In genomic region chr17:49717371-49717841, GRCh38 we compare ENCODE assay signal across 14 cellular contexts. TPM values are rescaled to one million over a fixed set of nuclear protein-coding genes. Genes with fewer than 3 reads are reported as not detected.
DNase-seq lines count a peak whose midpoint lies in the region; ATAC-seq and TF ChIP-seq lines count a peak whose summit lies in the region.
"Had no signal": no experiment of that assay in that cellular context is flagged by ENCODE, and none has a peak within 500 bp of the region (broad histone marks: within the 10 kb centered on the region; RNA-seq: fewer than 3 reads in every experiment).

No MANE protein-coding gene starts in this region.

- H3K9me3 Mint-ChIP-seq in activated naive CD8-positive, alpha-beta T cell treated with anti-CD3 and anti-CD28 coated beads for 36 hours, result no peaks in the 10 kb centered on the region
- H3K9me3 Mint-ChIP-seq: GM23338 had no signal

- no peak for TF ChIP-seq CTCF in hepatocyte (IDR thresholded peaks at IDR 0.05; ENCODE audit: poor library complexity)

- H3K9ac ChIP-seq in stomach smooth muscle (ENCODE audit: low read length in 2 of 2), result no peak overlapping the region

- H3K27me3 Mint-ChIP-seq in activated naive CD8-positive, alpha-beta T cell treated with anti-CD3 and anti-CD28 coated beads for 36 hours, result no peaks in the 10 kb centered on the region
- H3K27me3 Mint-ChIP-seq: B cell had no signal

- H3K36me3 ChIP-seq in hepatocyte (replicated peaks; ENCODE audit: insufficient read depth, low read depth) (no peaks in the 10 kb centered on the region), stomach smooth muscle (ENCODE audit: control insufficient read depth in 2 of 2, insufficient read depth in 2 of 2, low read length in 2 of 2) (peaks cover 47 to 62% of the 10 kb centered on the region in 2 donors)

- 95% methylated on average over 9 of the region's 9 CpGs for WGBS in hepatocyte (ENCODE audit: low lambda C conversion rate, missing lambda C conversion rate)

- H2AFZ ChIP-seq in hepatocyte, result no peak overlapping the region
- H2AFZ ChIP-seq: GM23338 had no signal

- no peak for ATAC-seq in GM19463 (IDR thresholded peaks at IDR 0.05; ENCODE audit: unreplicated experiment)
- ATAC-seq: GM23338, lower lobe of right lung had no signal

- H3K27ac ChIP-seq in hepatocyte (peak overlapping the region; percentile 9), stomach smooth muscle (ENCODE audit: low read length) (peak overlapping the region; percentile 24)
- H3K27ac ChIP-seq: lower lobe of right lung had no signal

- H3K4me3 ChIP-seq in hepatocyte, result no peak overlapping the region
- no peak overlapping the region for H3K4me3 ChIP-seq in stomach smooth muscle (ENCODE audit: low read length in 2 of 2)
- H3K4me3 ChIP-seq: GM23338, lower lobe of right lung had no signal

- H3K36me3 Mint-ChIP-seq in activated naive CD8-positive, alpha-beta T cell treated with anti-CD3 and anti-CD28 coated beads for 36 hours, result peaks cover 39% of the 10 kb centered on the region

- no peaks in the 10 kb centered on the region for H3K27me3 ChIP-seq in hepatocyte
- H3K27me3 ChIP-seq in stomach smooth muscle (ENCODE audit: control insufficient read depth in 1 of 2, insufficient read depth in 2 of 2, low read length in 2 of 2), result no peaks in the 10 kb centered on the region

- no peaks in the 10 kb centered on the region for H4K20me1 ChIP-seq in hepatocyte (ENCODE audit: insufficient read depth, poor library complexity, severe bottlenecking)

- H3K4me3 Mint-ChIP-seq in activated naive CD8-positive, alpha-beta T cell treated with anti-CD3 and anti-CD28 coated beads for 36 hours, result peak overlapping the region; percentile 10
- H3K4me3 Mint-ChIP-seq: B cell, GM23338 had no signal

- H3K27ac Mint-ChIP-seq in activated naive CD8-positive, alpha-beta T cell treated with anti-CD3 and anti-CD28 coated beads for 36 hours, result peak overlapping the region; percentile 98
- H3K27ac Mint-ChIP-seq: GM23338 had no signal

- no peak overlapping the region for H3K4me2 ChIP-seq in hepatocyte
- H3K4me2 ChIP-seq: GM23338 had no signal

- peak; percentile 53 for DNase-seq in stimulated activated CD4-positive, alpha-beta T cell treated with anti-CD3 and anti-CD28 coated beads, Interleukin-1b, Interleukin-23, amount 100 ng/mL, for 48 hours
- DNase-seq in stimulated activated CD4-positive, alpha-beta T cell treated with anti-CD3 and anti-CD28 coated beads, Interleukin-12 subunit alpha, Interleukin-12 subunit beta, amount 100 ng/mL, for 4 hours, result no peak
- DNase-seq in activated naive CD8-positive, alpha-beta T cell treated with anti-CD3 and anti-CD28 coated beads for 36 hours, result peak; percentile 65
- DNase-seq in hepatocyte (ENCODE audit: low spot score), result no peak
- DNase-seq in NCI-H524 (lab: John Stamatoyannopoulos, UW), result no peak
- no peak for DNase-seq in NCI-H2171 treated with DMSO at 0.1 percent for 48 hours (lab: John Stamatoyannopoulos, UW)
- DNase-seq: activated gamma-delta T cell, lower lobe of right lung, NCI-H1694 treated with DMSO at 0.1 percent for 48 hours, posterior cingulate gyrus had no signal

- no peaks in the 10 kb centered on the region for H3K9me2 ChIP-seq in hepatocyte (replicated peaks; ENCODE audit: insufficient read depth)

- no peaks in the 10 kb centered on the region for H3K79me2 ChIP-seq in hepatocyte

- peaks cover 3% of the 10 kb centered on the region for H3K4me1 ChIP-seq in hepatocyte (ENCODE audit: insufficient read depth)
- H3K4me1 ChIP-seq in stomach smooth muscle (ENCODE audit: control insufficient read depth, insufficient read depth, low read length), result peaks cover 18% of the 10 kb centered on the region
- H3K4me1 ChIP-seq: lower lobe of right lung had no signal

- H3K9me3 ChIP-seq in hepatocyte (ENCODE audit: low read depth) (no peaks in the 10 kb centered on the region), stomach smooth muscle (ENCODE audit: control insufficient read depth in 2 of 2, low read length in 2 of 2) (no peaks in the 10 kb centered on the region)
- H3K9me3 ChIP-seq: lower lobe of right lung had no signal

- H3K4me1 Mint-ChIP-seq in activated naive CD8-positive, alpha-beta T cell treated with anti-CD3 and anti-CD28 coated beads for 36 hours, result peaks cover 42% of the 10 kb centered on the region
- H3K4me1 Mint-ChIP-seq: GM23338 had no signal

RNA-seq across cellular contexts. Expression of gene SLC35B1, which starts 9.6 kb away (rescaled TPM):
- 10 to 100 TPM; 58.6 to 63.8 TPM for total RNA-seq in activated naive CD8-positive, alpha-beta T cell treated with anti-CD3 and anti-CD28 coated beads for 36 hours
- 99.8 and 141 TPM in 2 replicates for total RNA-seq in hepatocyte
- 98.1 and 113 TPM in 2 replicates for polyA plus RNA-seq in hepatocyte

RNA-seq across cellular contexts. Expression of gene SPOP, which starts 39.5 kb away (rescaled TPM):
- total RNA-seq in activated naive CD8-positive, alpha-beta T cell treated with anti-CD3 and anti-CD28 coated beads for 36 hours, result 10 to 100 TPM; 56.6 to 57.7 TPM
- total RNA-seq in hepatocyte, result 46.5 and 51.2 TPM in 2 replicates
- polyA plus RNA-seq in hepatocyte, result 65.7 and 77.3 TPM in 2 replicates

RNA-seq across cellular contexts. Expression of gene FAM117A, which starts 46.5 kb away (rescaled TPM):
- total RNA-seq in activated naive CD8-positive, alpha-beta T cell treated with anti-CD3 and anti-CD28 coated beads for 36 hours, result 10 to 100 TPM; 16.2 to 16.4 TPM
- 14.9 and 18.7 TPM in 2 replicates for total RNA-seq in hepatocyte
- polyA plus RNA-seq in hepatocyte, result 27.9 and 29.1 TPM in 2 replicates

Comparison
In these comparisons a context has a peak if more than half of its experiments do, and no peak if none do; other contexts are left out.
1. DNase-seq: peak in stimulated activated CD4-positive, alpha-beta T cell treated with anti-CD3 and anti-CD28 coated beads, Interleukin-1b, Interleukin-23, amount 100 ng/mL, for 48 hours (single experiment) and activated naive CD8-positive, alpha-beta T cell treated with anti-CD3 and anti-CD28 coated beads for 36 hours (single experiment); none in stimulated activated CD4-positive, alpha-beta T cell treated with anti-CD3 and anti-CD28 coated beads, Interleukin-12 subunit alpha, Interleukin-12 subunit beta, amount 100 ng/mL, for 4 hours (single experiment), hepatocyte (single experiment), NCI-H524 (0 of 2) and NCI-H2171 treated with DMSO at 0.1 percent for 48 hours (single experiment).